1 cellular context compared by ENCODE assay signal in genomic region chr14:68784995-68785816, GRCh38.
TF ChIP-seq lines count a peak whose summit lies in the region.

No MANE protein-coding gene starts in this region.

TF ChIP-seq in SK-N-SH, 30 proteins besides CTCF, POLR2A, EP300 and RAD21 (continued from another document):
- TF ChIP-seq REST (IDR thresholded peaks at IDR 0.05; ENCODE audit: low read depth, low read length) = no peak
- TF ChIP-seq JUND (IDR thresholded peaks at IDR 0.05) = peak; percentile 65
- no peak for TF ChIP-seq TAF1 (IDR thresholded peaks at IDR 0.05; ENCODE audit: borderline replicate concordance, low read depth, low read length)
- peak; percentile 42; the same call in 1 of the 2 replicates for TF ChIP-seq TEAD4 (IDR thresholded peaks at IDR 0.05; ENCODE audit: borderline replicate concordance, insufficient read depth)
- no peak for TF ChIP-seq CHD2 (IDR thresholded peaks at IDR 0.05; ENCODE audit: low read length, partially characterized antibody)
- TF ChIP-seq IRF3 (IDR thresholded peaks at IDR 0.05; ENCODE audit: low read depth, low read length) = no peak
- peak; percentile 22; the same call in 1 of the 2 replicates for TF ChIP-seq NFIC (IDR thresholded peaks at IDR 0.05; ENCODE audit: borderline replicate concordance)
- TF ChIP-seq RCOR1 (IDR thresholded peaks at IDR 0.05; ENCODE audit: low read length) = no peak
- TF ChIP-seq RXRA (IDR thresholded peaks at IDR 0.05; ENCODE audit: borderline replicate concordance, low read depth) = peak; percentile 27; the same call in 1 of the 2 replicates
- TF ChIP-seq SMC3 (IDR thresholded peaks at IDR 0.05; ENCODE audit: low read depth, low read length) = no peak
